ENCODE assay signal across 8 cellular contexts in the genomic region with DNA sequence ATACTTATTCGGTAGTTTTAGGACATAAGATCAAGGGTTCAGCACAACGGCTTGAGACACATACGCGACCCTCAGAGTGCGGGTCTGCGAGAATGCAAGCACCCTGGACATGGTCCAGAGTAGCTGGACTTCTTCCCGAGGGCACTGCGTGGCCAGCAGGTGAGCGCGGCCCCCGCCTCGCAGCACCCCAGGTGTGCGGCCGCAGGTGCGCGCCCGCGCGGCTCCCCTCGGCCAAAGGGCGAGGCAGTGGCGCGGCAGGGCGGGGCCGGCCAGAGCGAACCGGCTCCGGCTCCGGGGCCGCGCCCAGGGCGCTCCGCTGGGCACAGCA. TPM values are rescaled to one million over a fixed set of nuclear protein-coding genes. Genes with fewer than 3 reads are reported as not detected.
DNase-seq lines count a peak whose midpoint lies in the region; ATAC-seq and TF ChIP-seq lines count a peak whose summit lies in the region.

No MANE protein-coding gene starts in this region.

- in situ Hi-C loops in ACHN (cut with HindIII; ENCODE audit: low pct_ligation_motif_present, low pct_unique_long_range_greater_than_20kb, low sequenced_read_pairs) (no loop called here), GM13977 (cut with MboI; ENCODE audit: low pct_unique_long_range_greater_than_20kb, low sequenced_read_pairs, unreplicated experiment) (no loop called here)

- H3K27ac Mint-ChIP-seq in activated CD4-positive, alpha-beta T cell treated with anti-CD3 and anti-CD28 coated beads for 36 hours = no peak overlapping the region
- no peak overlapping the region for H3K27ac Mint-ChIP-seq in activated T-helper 2 cell treated with anti-CD3 and anti-CD28 coated beads, Interferon-gamma antibody, Interleukin-2, Interleukin-4, amounts not matched to agents 10 μg/mL and 5 μg/mL and 100 μg/mL, durations not matched to agents 14 hours and 24 hours and 36 hours

- no peaks in the 10 kb centered on the region for H3K36me3 Mint-ChIP-seq in activated CD4-positive, alpha-beta T cell treated with anti-CD3 and anti-CD28 coated beads for 36 hours (ENCODE audit: low read depth)
- no peaks in the 10 kb centered on the region for H3K36me3 Mint-ChIP-seq in activated T-helper 2 cell treated with anti-CD3 and anti-CD28 coated beads, Interferon-gamma antibody, Interleukin-2, Interleukin-4, amounts not matched to agents 10 μg/mL and 5 μg/mL and 100 μg/mL, durations not matched to agents 14 hours and 24 hours and 36 hours (ENCODE audit: low read depth)

- H3K36me3 ChIP-seq in kidney epithelial cell (ENCODE audit: control insufficient read depth, insufficient read depth, low read length) (no peaks in the 10 kb centered on the region), thoracic aorta (no peaks in the 10 kb centered on the region)

- H3K9me3 Mint-ChIP-seq in activated CD4-positive, alpha-beta T cell treated with anti-CD3 and anti-CD28 coated beads for 36 hours (ENCODE audit: low read depth) = no peaks in the 10 kb centered on the region
- no peaks in the 10 kb centered on the region for H3K9me3 Mint-ChIP-seq in activated T-helper 2 cell treated with anti-CD3 and anti-CD28 coated beads, Interferon-gamma antibody, Interleukin-2, Interleukin-4, amounts not matched to agents 10 μg/mL and 5 μg/mL and 100 μg/mL, durations not matched to agents 14 hours and 24 hours and 36 hours

- peak overlapping the region in 1 of 2 donors; percentile 56 for H3K27ac ChIP-seq in thoracic aorta

- H3K27me3 ChIP-seq in kidney epithelial cell (ENCODE audit: control insufficient read depth, insufficient read depth, low read length) (no peaks in the 10 kb centered on the region), thoracic aorta (replicated peaks; ENCODE audit: insufficient read depth) (no peaks in the 10 kb centered on the region)

- CTCF ChIA-PET in activated CD4-positive, alpha-beta T cell treated with anti-CD3 and anti-CD28 coated beads for 36 hours (lab: Charles Lee) = interaction anchor here (0.9 kb wide), 1 partner anchor 363 kb away, joined by 5 read pairs; no protein-coding TSS in a partner anchor

- no peak for ATAC-seq in activated CD4-positive, alpha-beta T cell treated with anti-CD3 and anti-CD28 coated beads for 36 hours
- no peak for ATAC-seq in thoracic aorta (ENCODE audit: insufficient number of reproducible peaks, low FRiP score, low read depth)

- peak overlapping the region; percentile 35 for H3K4me3 Mint-ChIP-seq in activated CD4-positive, alpha-beta T cell treated with anti-CD3 and anti-CD28 coated beads for 36 hours
- H3K4me3 Mint-ChIP-seq in activated T-helper 2 cell treated with anti-CD3 and anti-CD28 coated beads, Interferon-gamma antibody, Interleukin-2, Interleukin-4, amounts not matched to agents 10 μg/mL and 5 μg/mL and 100 μg/mL, durations not matched to agents 14 hours and 24 hours and 36 hours (ENCODE audit: low read depth) = peak overlapping the region; percentile 91

- H3K4me3 ChIP-seq in kidney epithelial cell (ENCODE audit: low read depth, low read length) = peak overlapping the region; percentile 80
- H3K4me3 ChIP-seq in thoracic aorta = peak overlapping the region; percentile 72

- H3K9me3 ChIP-seq in thoracic aorta = no peaks in the 10 kb centered on the region

- H3K4me1 Mint-ChIP-seq in activated CD4-positive, alpha-beta T cell treated with anti-CD3 and anti-CD28 coated beads for 36 hours = peaks cover 6% of the 10 kb centered on the region
- peaks cover 8% of the 10 kb centered on the region for H3K4me1 Mint-ChIP-seq in activated T-helper 2 cell treated with anti-CD3 and anti-CD28 coated beads, Interferon-gamma antibody, Interleukin-2, Interleukin-4, amounts not matched to agents 10 μg/mL and 5 μg/mL and 100 μg/mL, durations not matched to agents 14 hours and 24 hours and 36 hours (ENCODE audit: low read depth)

- TF ChIP-seq CTCF in kidney epithelial cell (IDR thresholded peaks at IDR 0.05; ENCODE audit: insufficient read depth, low read length, poor library complexity, severe bottlenecking) (no peak), thoracic aorta (IDR thresholded peaks at IDR 0.05) (no peak), GM13977 (IDR thresholded peaks at IDR 0.05; ENCODE audit: extremely low read depth, insufficient read depth, missing control alignments) (no peak)

- DNase-seq in activated CD4-positive, alpha-beta T cell treated with anti-CD3 and anti-CD28 coated beads for 36 hours = no peak
- no peak for DNase-seq in activated CD4-positive, alpha-beta T cell treated with anti-CD3 and anti-CD28 coated beads for 1 hour
- DNase-seq in activated T-helper 2 cell treated with anti-CD3 and anti-CD28 coated beads, Interferon-gamma antibody, Interleukin-2, Interleukin-4, amounts not matched to agents 10 μg/mL and 5 μg/mL and 100 μg/mL, durations not matched to agents 14 hours and 24 hours and 36 hours (ENCODE audit: low spot score) = no peak
- DNase-seq in kidney epithelial cell (ENCODE audit: low read depth) (no peak), thoracic aorta (ENCODE audit: low spot score) (no peak), ACHN (no peak), GM13977 (ENCODE audit: low spot score) (no peak), cerebellum (ENCODE audit: low spot score) (no peak)

- intact Hi-C loops in activated CD4-positive, alpha-beta T cell treated with anti-CD3 and anti-CD28 coated beads for 36 hours (cut with DNase I, micrococcal nuclease) = loop anchor here in 1 of 2 experiments (10.0 kb wide), 1 partner anchor 276 kb away; a partner anchor contains a TSS
- intact Hi-C loops in activated T-helper 2 cell treated with anti-CD3 and anti-CD28 coated beads, Interferon-gamma antibody, Interleukin-2, Interleukin-4, amounts not matched to agents 10 μg/mL and 5 μg/mL and 100 μg/mL, durations not matched to agents 14 hours and 24 hours and 36 hours (cut with micrococcal nuclease) = no loop called here

- POLR2A ChIA-PET in activated CD4-positive, alpha-beta T cell treated with anti-CD3 and anti-CD28 coated beads for 36 hours (lab: Charles Lee) = no interaction called here

- H3K27me3 Mint-ChIP-seq in activated CD4-positive, alpha-beta T cell treated with anti-CD3 and anti-CD28 coated beads for 36 hours = peaks cover 38% of the 10 kb centered on the region
- peaks cover 42% of the 10 kb centered on the region for H3K27me3 Mint-ChIP-seq in activated T-helper 2 cell treated with anti-CD3 and anti-CD28 coated beads, Interferon-gamma antibody, Interleukin-2, Interleukin-4, amounts not matched to agents 10 μg/mL and 5 μg/mL and 100 μg/mL, durations not matched to agents 14 hours and 24 hours and 36 hours (ENCODE audit: low read depth)

- peaks cover 7 to 18% of the 10 kb centered on the region in 2 donors for H3K4me1 ChIP-seq in thoracic aorta (ENCODE audit: control insufficient read depth in 1 of 2, low read depth in 2 of 2)

RNA-seq across cellular contexts. Expression of a gene that starts 0.3 kb away (rescaled TPM):
- total RNA-seq in activated CD4-positive, alpha-beta T cell treated with anti-CD3 and anti-CD28 coated beads for 36 hours = under 1 TPM in 1 of 2 experiments, not detected in 1; 0.07 TPM
- total RNA-seq in activated T-helper 2 cell treated with anti-CD3 and anti-CD28 coated beads, Interferon-gamma antibody, Interleukin-2, Interleukin-4, amounts not matched to agents 10 μg/mL and 5 μg/mL and 100 μg/mL, durations not matched to agents 14 hours and 24 hours and 36 hours = 1.4 and 1.7 TPM in 2 replicates
- 11.0 and 17.5 TPM in 2 replicates for total RNA-seq in kidney epithelial cell
- 10 to 100 TPM; 52.7 to 61.6 TPM for total RNA-seq in thoracic aorta
- 61.9 TPM for total RNA-seq in cerebellum
